2 cellular contexts compared by ENCODE assay signal in genomic region chr4:100682477-100683218, GRCh38.
TF ChIP-seq lines count a peak whose summit lies in the region.

No MANE protein-coding gene starts in this region.

TF ChIP-seq in HCT116, 20 proteins besides CTCF, POLR2A, EP300 and RAD21:
- TF ChIP-seq EZH2phosphoT487 (IDR thresholded peaks at IDR 0.05; ENCODE audit: borderline replicate concordance) (no peak), REST (IDR thresholded peaks at IDR 0.05; ENCODE audit: low read depth) (no peak), ZNF274 (IDR thresholded peaks at IDR 0.05; ENCODE audit: low read depth, low read length) (no peak), FOSL1 (IDR thresholded peaks at IDR 0.05; ENCODE audit: low read depth) (no peak)
TF ChIP-seq in HCT116: peak in this region for 0.

TF ChIP-seq in WTC11, 78 proteins besides CTCF, POLR2A, EP300 and RAD21 (continued from another document):
- no peak for TF ChIP-seq TP53 (CRISPR knock-in tag; IDR thresholded peaks at IDR 0.05)
